19 cellular contexts compared by ENCODE assay signal in genomic region chr2:201483337-201483736, GRCh38.
"Had no signal": no experiment of that assay in that cellular context is flagged by ENCODE, and none has a peak within 500 bp of the region (broad histone marks: within the 10 kb centered on the region; RNA-seq: fewer than 3 reads in every experiment).

No MANE protein-coding gene starts in this region.

- H3K27ac ChIP-seq: breast epithelium, foreskin keratinocyte, heart right ventricle, right lobe of liver, tibial nerve, VCaP had no signal

- H3K9me3 ChIP-seq: breast epithelium, heart right ventricle, mucosa of descending colon, right lobe of liver, tibial nerve had no signal

- H3K4me3 ChIP-seq: breast epithelium, heart right ventricle, mucosa of descending colon, right lobe of liver, tibial nerve had no signal

- H3K27me3 ChIP-seq: breast epithelium, foreskin keratinocyte, heart right ventricle, right lobe of liver, tibial nerve had no signal

- H3K36me3 ChIP-seq: breast epithelium had no signal

- H3K4me1 ChIP-seq: breast epithelium, foreskin keratinocyte, heart right ventricle, right lobe of liver, tibial nerve had no signal

- ATAC-seq: activated naive CD4-positive, alpha-beta T cell treated with anti-CD3 and anti-CD28 coated beads, Interleukin-2, amount 50 U/mL, for 72 hours; activated T-cell treated with anti-CD3 and anti-CD28 coated beads, Interleukin-2, amount 50 U/mL, for 72 hours; foreskin keratinocyte; heart right ventricle; mucosa of descending colon had no signal

- FAIRE-seq: colon had no signal

- DNase-seq: activated CD4-positive, alpha-beta T cell treated with anti-CD3 and anti-CD28 coated beads for 4 hours; activated CD4-positive, alpha-beta T cell treated with anti-CD3 and anti-CD28 coated beads, Interleukin-2, amount 50 U/mL, for 4 hours; activated naive CD4-positive, alpha-beta T cell; activated T-cell treated with anti-CD3 and anti-CD28 coated beads for 4 hours; activated T-cell treated with anti-CD3 and anti-CD28 coated beads, Interleukin-2, amount 50 U/mL, for 72 hours; dermis blood vessel endothelial cell; effector CD4-positive, alpha-beta T cell; foreskin keratinocyte; heart right ventricle; mucosa of descending colon; posterior cingulate gyrus; right lobe of liver; stimulated activated CD4-positive, alpha-beta T cell treated with anti-CD3 and anti-CD28 coated beads, Interleukin-2, amount 100 ng/mL, for 48 hours; stimulated activated naive CD4-positive, alpha-beta T cell treated with Interleukin-2 at 50 U/mL for 16 hours had no signal
